Comparison of ENCODE assay signal across 8 cellular contexts in the genomic region with DNA sequence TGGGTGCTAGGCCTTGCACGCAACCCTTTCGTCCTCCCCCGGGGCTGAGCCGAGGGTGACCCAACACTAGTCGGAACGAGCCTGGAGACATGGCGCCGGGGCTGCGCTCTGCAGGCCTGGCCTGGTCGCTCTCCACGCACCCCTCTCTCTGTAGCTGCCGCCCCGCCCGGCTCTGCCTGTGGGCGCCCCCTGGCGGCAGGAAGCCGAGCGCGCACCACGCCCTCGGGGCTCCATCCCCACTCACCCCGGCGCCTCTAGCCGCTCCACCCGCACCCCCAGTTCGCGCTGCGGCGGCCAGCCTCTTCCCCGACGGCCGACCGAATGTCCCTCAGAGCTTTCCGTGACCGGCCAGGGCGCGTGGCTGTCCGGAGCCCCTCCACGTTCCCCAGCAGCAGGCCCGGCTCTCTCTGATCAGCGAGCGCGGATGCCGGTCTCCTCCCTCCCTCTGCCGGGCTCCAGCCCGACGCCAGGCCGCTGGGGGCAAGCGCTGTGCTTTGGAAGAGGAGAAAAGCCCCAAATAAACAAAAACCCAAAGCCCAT.
A peak's percentile ranks its signal among the peaks of the same experiment; 100 is the strongest.
DNase-seq lines count a peak whose midpoint lies in the region; FAIRE-seq and TF ChIP-seq lines count a peak whose summit lies in the region.

No MANE protein-coding gene starts in this region.

- no peak for FAIRE-seq in H54 (lab: Jason Lieb, UNC)

- no peak overlapping the region for H3K4me3 ChIP-seq in GM12875 (ENCODE audit: low read depth, low read length)

- DNase-seq in H54 (ENCODE audit: insufficient read length, low spot score) = peak; percentile 86
- DNase-seq in activated CD4-positive, CD25-positive, alpha-beta regulatory T cell treated with anti-CD3 and anti-CD28 coated beads, Interleukin-2, amount 50 U/mL, for 16 hours (ENCODE audit: low read depth, low spot score) = peak; percentile 38
- DNase-seq in central memory CD4-positive, alpha-beta T cell = peak; percentile 59
- peak; percentile 51 for DNase-seq in kidney glomerular epithelial cell (lab: John Stamatoyannopoulos, UW)
- peak; percentile 51 for DNase-seq in stimulated activated CD4-positive, alpha-beta T cell treated with anti-CD3 and anti-CD28 coated beads, Interleukin-2, amount 100 ng/mL, for 4 hours (ENCODE audit: low read depth)
- no peak for DNase-seq in amniotic stem cell (lab: John Stamatoyannopoulos, UW)

- TF ChIP-seq POLR2A in H54 (IDR thresholded peaks at IDR 0.05; ENCODE audit: low read depth, low read length) = no peak

- TF ChIP-seq CTCF in GM12875 (IDR thresholded peaks at IDR 0.05; ENCODE audit: borderline replicate concordance, insufficient read depth, low read depth, low read length) = peak; percentile 94
- peak; percentile 97 for TF ChIP-seq CTCF in LNCAP (IDR thresholded peaks at IDR 0.05)
